ENCODE assay signal across 16 cellular contexts in the genomic region with DNA sequence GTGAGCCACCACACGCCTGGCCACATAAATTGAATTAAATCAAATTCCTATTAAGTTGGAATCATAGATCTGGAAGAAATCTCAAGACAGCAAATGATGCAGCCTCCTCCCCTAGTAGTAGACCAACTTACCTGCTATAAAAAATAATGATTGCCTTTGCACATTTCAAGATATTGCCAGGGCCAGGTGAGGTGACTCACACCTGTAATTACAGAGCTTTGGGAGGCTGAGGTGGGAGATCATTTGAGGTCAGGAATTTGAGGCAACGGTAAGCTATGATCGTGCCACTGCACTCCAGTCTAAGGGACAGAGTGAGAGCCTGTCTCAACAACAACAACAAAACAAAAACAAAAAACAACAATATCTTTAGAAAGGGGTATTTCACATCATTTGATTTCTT. TPM values are rescaled to one million over a fixed set of nuclear protein-coding genes. Genes with fewer than 3 reads are reported as not detected.
DNase-seq lines count a peak whose midpoint lies in the region; ATAC-seq, FAIRE-seq and TF ChIP-seq lines count a peak whose summit lies in the region.
"Had no signal": no experiment of that assay in that cellular context is flagged by ENCODE, and none has a peak within 500 bp of the region (broad histone marks: within the 10 kb centered on the region; RNA-seq: fewer than 3 reads in every experiment).

No MANE protein-coding gene starts in this region.

- POLR2A ChIA-PET in HCT116 (lab: Charles Lee) (no interaction called here), HepG2 (lab: Yijun Ruan, JAX) (interaction anchor here (0.9 to 6.0 kb wide), 3 partner anchors 13 to 184 kb away, joined by 3 to 78 read pairs (median 4); partner anchors contain the start of gene WWC2)

- H4K20me1 ChIP-seq in HCT116 (ENCODE audit: insufficient read depth) = no peaks in the 10 kb centered on the region
- H4K20me1 ChIP-seq in HepG2 (ENCODE audit: insufficient read depth, low read length) = no peaks in the 10 kb centered on the region
- H4K20me1 ChIP-seq in Karpas-422 (ENCODE audit: insufficient read depth, low read depth, low read length) = no peaks in the 10 kb centered on the region
- H4K20me1 ChIP-seq: BLaER1 had no signal

- WGBS in HepG2 (ENCODE audit: low lambda C conversion rate) = 88% methylated on average over 3 of the region's 3 CpGs
- WGBS in transverse colon (ENCODE audit: low coverage in 1 of 2), 2 donors = 0 to 77% methylated on average over 2 to 3 of the region's 3 CpGs

- H3K79me2 ChIP-seq in HCT116 (ENCODE audit: insufficient read depth, low read length) (no peaks in the 10 kb centered on the region), HepG2 (ENCODE audit: insufficient read depth, low read length) (no peaks in the 10 kb centered on the region), Karpas-422 (ENCODE audit: low read length) (no peaks in the 10 kb centered on the region)

- peaks cover 3 to 7% of the 10 kb centered on the region in 2 experiments; a peak in 3 of 4 replicates for H3K4me1 ChIP-seq in HCT116 (ENCODE audit: control insufficient read depth in 1 of 2, insufficient read depth in 2 of 2, low read length in 2 of 2)
- H3K4me1 ChIP-seq in HepG2 (ENCODE audit: insufficient read depth, low read length) = peaks cover 64% of the 10 kb centered on the region
- peaks cover 0 to 24% (median 7%) of the 10 kb centered on the region in 4 donors for H3K4me1 ChIP-seq in transverse colon
- no peaks in the 10 kb centered on the region for H3K4me1 ChIP-seq in Karpas-422 (ENCODE audit: low read length)
- H3K4me1 ChIP-seq: BLaER1, HAP-1 had no signal

- H3K4me2 ChIP-seq in HCT116 (ENCODE audit: low read length) = peak overlapping the region; percentile 23; the same call in 1 of the 2 replicates
- H3K4me2 ChIP-seq in HepG2 (ENCODE audit: low read depth, low read length) = no peak overlapping the region
- no peak overlapping the region for H3K4me2 ChIP-seq in Karpas-422 (ENCODE audit: low read depth, low read length, poor library complexity, severe bottlenecking)
- H3K4me2 ChIP-seq: BLaER1 had no signal

- in situ Hi-C loops in HepG2 (cut with HindIII; ENCODE audit: extremely low pct_ligation_motif_present, low pct_unique_long_range_greater_than_20kb) = no loop called here
- in situ Hi-C loops in transverse colon (cut with MboI; ENCODE audit: low pct_ligation_motif_present in 1 of 4, low pct_unique_long_range_greater_than_20kb in 1 of 4, low sequenced_read_pairs in 3 of 4) = no loop called here

- H3K9me2 ChIP-seq in HCT116 (ENCODE audit: insufficient read depth) (no peaks in the 10 kb centered on the region), Karpas-422 (replicated peaks; ENCODE audit: insufficient read depth, low read length) (no peaks in the 10 kb centered on the region)

- TF ChIP-seq EP300 in HepG2 (IDR thresholded peaks at IDR 0.05; ENCODE audit: low read depth in 2 of 2, low read length in 2 of 2) = no peak
- no peak for TF ChIP-seq EP300 in HepG2 (CRISPR knock-in tag; IDR thresholded peaks at IDR 0.05; ENCODE audit: borderline replicate concordance)
- TF ChIP-seq EP300 in transverse colon (IDR thresholded peaks at IDR 0.05; ENCODE audit: low read depth) = no peak

- peak; percentile 44 for FAIRE-seq in HepG2 (lab: Jason Lieb, UNC)
- FAIRE-seq: H1 had no signal

- no peak overlapping the region for H2AFZ ChIP-seq in HCT116 (ENCODE audit: low read depth, low read length, poor library complexity, severe bottlenecking)
- no peak overlapping the region for H2AFZ ChIP-seq in HepG2 (ENCODE audit: low read length)
- H2AFZ ChIP-seq in Karpas-422 (ENCODE audit: low read length) = no peak overlapping the region

- H3K9ac ChIP-seq in HCT116 (ENCODE audit: low read length) (no peak overlapping the region), HepG2 (ENCODE audit: insufficient read depth, low read depth, low read length) (no peak overlapping the region), Karpas-422 (ENCODE audit: low read length) (no peak overlapping the region)
- H3K9ac ChIP-seq: BLaER1 had no signal

- no peak for TF ChIP-seq RAD21 in HCT116 (IDR thresholded peaks at IDR 0.05; ENCODE audit: low read depth)
- TF ChIP-seq RAD21 in HepG2 (CRISPR knock-in tag; IDR thresholded peaks at IDR 0.05) = no peak

- intact Hi-C loops in HCT116 (cut with micrococcal nuclease) (no loop called here), HepG2 (cut with micrococcal nuclease; ENCODE audit: unreplicated experiment) (no loop called here), transverse colon (cut with DNase I; ENCODE audit: low total_unique reads) (no loop called here)

- no TSS peak for BruUV-seq in HCT116 (replicated peaks; lab: Mats Ljungman, UMichigan)
- BruUV-seq in HepG2 (replicated peaks; lab: Mats Ljungman, UMichigan) = no TSS peak

- DNase-seq in HCT116 (ENCODE audit: low read depth, low spot score) (no peak), epithelial cell of esophagus (ENCODE audit: low read depth) (peak; percentile 19), HepG2 (ENCODE audit: low spot score) (no peak), transverse colon (peak; percentile 14), Karpas-422 (no peak), NCI-H345 treated with DMSO at 0.1 percent for 48 hours (lab: John Stamatoyannopoulos, UW; ENCODE audit: unreplicated experiment) (no peak), HPDE6-E6E7 (ENCODE audit: extremely low spot score) (no peak)
- DNase-seq: 8988T; AML-193; CD8-positive, alpha-beta memory T cell; DMS53; GF-D8; HFFc6 had no signal

- H3K9me3 ChIP-seq in HCT116 (ENCODE audit: control insufficient read depth in 1 of 2, insufficient read depth in 1 of 2, low read depth in 1 of 2, low read length in 2 of 2) (no peaks in the 10 kb centered on the region), HepG2 (ENCODE audit: low read length) (no peaks in the 10 kb centered on the region), transverse colon (no peaks in the 10 kb centered on the region), Karpas-422 (ENCODE audit: low read length) (no peaks in the 10 kb centered on the region)
- H3K9me3 ChIP-seq: BLaER1, HAP-1 had no signal

- RAD21 ChIA-PET in HCT116 (lab: Charles Lee; ENCODE audit: low non-redundant PET in 1 of 2, low total read pairs in 2 of 2, uncharacterized antibody in 2 of 2, unreplicated experiment in 2 of 2) = interaction anchor here in 1 of 2 experiments (0.7 kb wide), 1 partner anchor 116 kb away, joined by 3 read pairs; no protein-coding TSS in a partner anchor

- H3K27me3 ChIP-seq in HCT116 (ENCODE audit: insufficient read depth, low read length) = no peaks in the 10 kb centered on the region
- no peaks in the 10 kb centered on the region for H3K27me3 ChIP-seq in HepG2 (ENCODE audit: control insufficient read depth in 1 of 2, insufficient read depth in 2 of 2, low read length in 2 of 2)
- no peaks in the 10 kb centered on the region for H3K27me3 ChIP-seq in transverse colon
- H3K27me3 ChIP-seq in Karpas-422 (ENCODE audit: low read length) = no peaks in the 10 kb centered on the region
- H3K27me3 ChIP-seq: BLaER1 had no signal

- no peak for TF ChIP-seq POLR2A in HCT116 (IDR thresholded peaks at IDR 0.05; ENCODE audit: borderline replicate concordance, extremely low read depth, insufficient read depth, insufficient read length)
- no peak for TF ChIP-seq POLR2A in HepG2 (IDR thresholded peaks at IDR 0.05; ENCODE audit: insufficient read depth in 1 of 2, low read depth in 2 of 2, low read length in 2 of 2)
- TF ChIP-seq POLR2A in transverse colon (IDR thresholded peaks at IDR 0.05) = no peak

- TF ChIP-seq CTCF in HCT116 (IDR thresholded peaks at IDR 0.05 in 2 of 3, conservative IDR thresholded peaks at IDR 0.05 in 1 of 3; ENCODE audit: borderline replicate concordance in 1 of 3, insufficient read depth in 1 of 3, low read depth in 2 of 3, low read length in 2 of 3) (no peak), epithelial cell of esophagus (IDR thresholded peaks at IDR 0.05; ENCODE audit: insufficient read depth, low read depth, low read length, missing control alignments) (no peak), HepG2 (CRISPR knock-in tag; IDR thresholded peaks at IDR 0.05) (no peak), transverse colon (IDR thresholded peaks at IDR 0.05) (no peak)

- H3K27ac ChIP-seq in HCT116 (ENCODE audit: low read depth, low read length) (no peak overlapping the region), HepG2 (ENCODE audit: extremely low read length, insufficient read depth, low read length) (peak overlapping the region; percentile 96), transverse colon (no peak overlapping the region), Karpas-422 (ENCODE audit: low read length) (no peak overlapping the region)
- H3K27ac ChIP-seq: BLaER1 had no signal

- H3K4me3 ChIP-seq in HCT116 (replicated peaks in 1 of 2; ENCODE audit: low read depth in 1 of 2, low read length in 2 of 2) (no peak overlapping the region), epithelial cell of esophagus (ENCODE audit: low read length) (no peak overlapping the region), HepG2 (replicated peaks in 1 of 3; ENCODE audit: insufficient read depth in 1 of 3, low read depth in 2 of 3, low read length in 3 of 3) (no peak overlapping the region), transverse colon (no peak overlapping the region), Karpas-422 (ENCODE audit: low read length) (no peak overlapping the region)
- H3K4me3 ChIP-seq: BLaER1, HAP-1 had no signal

- ATAC-seq in HCT116 = 0 out of 2 replicates have a peak, but pooled peaks have one; percentile 34
- no peak for ATAC-seq in HepG2

- H3K36me3 ChIP-seq in HCT116 (ENCODE audit: control insufficient read depth in 1 of 2, insufficient read depth in 2 of 2, low read length in 2 of 2) (no peaks in the 10 kb centered on the region), HepG2 (replicated peaks in 1 of 2; ENCODE audit: control insufficient read depth in 1 of 2, insufficient read depth in 2 of 2, low read length in 2 of 2) (no peaks in the 10 kb centered on the region), transverse colon (no peaks in the 10 kb centered on the region), Karpas-422 (ENCODE audit: insufficient read depth, low read length) (no peaks in the 10 kb centered on the region)
- H3K36me3 ChIP-seq: BLaER1, HAP-1 had no signal

- CTCF ChIA-PET in HCT116 (lab: Charles Lee) = no interaction called here
- CTCF ChIA-PET in HepG2 (lab: Yijun Ruan, JAX; ENCODE audit: low intra/inter-chr PET ratio, low total read pairs) = no interaction called here

RNA-seq across cellular contexts. Expression of gene WWC2, which starts 17.0 kb away (rescaled TPM):
- 39.1 TPM for total RNA-seq in HCT116 (2021; ENCODE audit: unreplicated experiment)
- 12.9 and 13.1 TPM in 2 replicates for polyA plus RNA-seq in HCT116 (2012)
- 40.0 and 44.6 TPM in 2 replicates for total RNA-seq in HepG2 (2016; rRNA removed; fragmentation: Illumina TruSeq; extraction: Trizol)
- 9.4 and 9.9 TPM in 2 replicates for total RNA-seq in HepG2 (2016; cell fraction: cytosol; rRNA removed; fragmentation: Illumina TruSeq; extraction: Trizol; ENCODE audit: low read depth)
- 39.3 and 44.7 TPM in 2 replicates for total RNA-seq in HepG2 (2016; cell fraction: insoluble cytoplasmic fraction; rRNA removed; fragmentation: Illumina TruSeq; extraction: Trizol)
- 20.4 and 25.6 TPM in 2 replicates for total RNA-seq in HepG2 (2016; cell fraction: membrane; rRNA removed; fragmentation: Illumina TruSeq; extraction: Trizol)
- total RNA-seq in HepG2 (2016; cell fraction: nucleus; rRNA removed; fragmentation: Illumina TruSeq; extraction: Trizol) = 53.6 and 60.5 TPM in 2 replicates
- polyA plus RNA-seq in HepG2 (2011; rRNA removed) = 39.9 and 50.1 TPM in 2 replicates
- polyA plus RNA-seq in HepG2 (2011; cell fraction: cytosol; rRNA removed) = 28.1 and 30.9 TPM in 2 replicates
- 89.9 and 101 TPM in 2 replicates for polyA plus RNA-seq in HepG2 (2011; cell fraction: nucleus; rRNA removed)
- 43.9 and 54.9 TPM in 2 replicates for polyA plus RNA-seq in HepG2 (2012)
- polyA plus RNA-seq in HepG2 (2016; cell fraction: cytosol; fragmentation: Illumina TruSeq; extraction: Trizol; ENCODE audit: low read depth) = 0.82 and 1.0 TPM in 2 replicates
- polyA plus RNA-seq in HepG2 (2016; cell fraction: insoluble cytoplasmic fraction; fragmentation: Illumina TruSeq; extraction: Trizol; ENCODE audit: low read depth) = 26.2 and 27.1 TPM in 2 replicates
- polyA plus RNA-seq in HepG2 (2016; cell fraction: membrane; fragmentation: Illumina TruSeq; extraction: Trizol; ENCODE audit: low read depth) = 5.2 and 6.2 TPM in 2 replicates
- polyA plus RNA-seq in HepG2 (2016; cell fraction: nucleus; fragmentation: Illumina TruSeq; extraction: Trizol; ENCODE audit: insufficient read depth, low read depth) = 41.4 and 50.5 TPM in 2 replicates
- 11.7 and 43.0 TPM in 2 replicates for polyA minus RNA-seq in HepG2 (2011; rRNA and poly(A)+ RNA removed; ENCODE audit: low replicate concordance)
- 33.9 and 36.8 TPM in 2 replicates for polyA minus RNA-seq in HepG2 (2011; cell fraction: cytosol; rRNA and poly(A)+ RNA removed)
- 200 and 232 TPM in 2 replicates for polyA minus RNA-seq in HepG2 (2011; cell fraction: nucleus; rRNA and poly(A)+ RNA removed)
- total RNA-seq in transverse colon = 10 to 100 TPM in 1 of 4 donors, 1 to 10 TPM in 3; 6.6 to 79.7 (median 9.4) TPM
- not detected in 2 replicates for total RNA-seq in Karpas-422 (2014; rRNA removed; shearing (Covaris generic); ENCODE audit: low replicate concordance)

Comparison
In these comparisons a context has a peak if more than half of its experiments do, and no peak if none do; other contexts are left out.
1. DNase-seq: peak in epithelial cell of esophagus (single experiment) and transverse colon (single experiment); none in HCT116 (single experiment), HepG2 (single experiment), Karpas-422 (single experiment), NCI-H345 treated with DMSO at 0.1 percent for 48 hours (single experiment) and HPDE6-E6E7 (single experiment).